Comparison of ENCODE assay signal across 1 cellular context in the genomic region with DNA sequence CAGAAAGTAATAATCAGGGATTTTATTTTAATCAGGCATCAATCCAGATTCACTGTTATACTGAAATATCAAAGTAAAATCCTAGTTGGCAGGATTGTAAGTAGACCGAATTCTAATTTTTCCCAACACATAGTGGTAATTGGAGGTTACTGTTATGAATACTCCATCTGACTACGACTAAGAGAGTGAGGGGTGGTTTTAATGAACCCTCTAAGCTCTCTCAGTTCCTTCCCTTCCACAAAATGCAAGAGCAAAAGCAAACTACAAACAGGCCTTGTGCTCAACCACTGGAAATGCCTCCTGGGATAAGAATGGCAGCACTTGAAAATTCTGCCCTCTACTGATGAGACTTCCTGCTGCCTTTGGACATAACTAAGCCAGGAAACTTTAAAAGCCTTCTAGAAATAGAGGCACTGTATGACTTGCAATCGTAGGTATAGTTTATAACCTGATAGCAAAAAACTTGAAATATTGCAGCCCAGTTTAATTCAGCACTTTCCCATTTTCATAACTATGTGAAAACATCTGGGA.
TF ChIP-seq lines count a peak whose summit lies in the region.

No MANE protein-coding gene starts in this region.

TF ChIP-seq in GM23338, 12 proteins besides CTCF, POLR2A, EP300 and RAD21 (continued from another document):
- TF ChIP-seq, protein P1, sequence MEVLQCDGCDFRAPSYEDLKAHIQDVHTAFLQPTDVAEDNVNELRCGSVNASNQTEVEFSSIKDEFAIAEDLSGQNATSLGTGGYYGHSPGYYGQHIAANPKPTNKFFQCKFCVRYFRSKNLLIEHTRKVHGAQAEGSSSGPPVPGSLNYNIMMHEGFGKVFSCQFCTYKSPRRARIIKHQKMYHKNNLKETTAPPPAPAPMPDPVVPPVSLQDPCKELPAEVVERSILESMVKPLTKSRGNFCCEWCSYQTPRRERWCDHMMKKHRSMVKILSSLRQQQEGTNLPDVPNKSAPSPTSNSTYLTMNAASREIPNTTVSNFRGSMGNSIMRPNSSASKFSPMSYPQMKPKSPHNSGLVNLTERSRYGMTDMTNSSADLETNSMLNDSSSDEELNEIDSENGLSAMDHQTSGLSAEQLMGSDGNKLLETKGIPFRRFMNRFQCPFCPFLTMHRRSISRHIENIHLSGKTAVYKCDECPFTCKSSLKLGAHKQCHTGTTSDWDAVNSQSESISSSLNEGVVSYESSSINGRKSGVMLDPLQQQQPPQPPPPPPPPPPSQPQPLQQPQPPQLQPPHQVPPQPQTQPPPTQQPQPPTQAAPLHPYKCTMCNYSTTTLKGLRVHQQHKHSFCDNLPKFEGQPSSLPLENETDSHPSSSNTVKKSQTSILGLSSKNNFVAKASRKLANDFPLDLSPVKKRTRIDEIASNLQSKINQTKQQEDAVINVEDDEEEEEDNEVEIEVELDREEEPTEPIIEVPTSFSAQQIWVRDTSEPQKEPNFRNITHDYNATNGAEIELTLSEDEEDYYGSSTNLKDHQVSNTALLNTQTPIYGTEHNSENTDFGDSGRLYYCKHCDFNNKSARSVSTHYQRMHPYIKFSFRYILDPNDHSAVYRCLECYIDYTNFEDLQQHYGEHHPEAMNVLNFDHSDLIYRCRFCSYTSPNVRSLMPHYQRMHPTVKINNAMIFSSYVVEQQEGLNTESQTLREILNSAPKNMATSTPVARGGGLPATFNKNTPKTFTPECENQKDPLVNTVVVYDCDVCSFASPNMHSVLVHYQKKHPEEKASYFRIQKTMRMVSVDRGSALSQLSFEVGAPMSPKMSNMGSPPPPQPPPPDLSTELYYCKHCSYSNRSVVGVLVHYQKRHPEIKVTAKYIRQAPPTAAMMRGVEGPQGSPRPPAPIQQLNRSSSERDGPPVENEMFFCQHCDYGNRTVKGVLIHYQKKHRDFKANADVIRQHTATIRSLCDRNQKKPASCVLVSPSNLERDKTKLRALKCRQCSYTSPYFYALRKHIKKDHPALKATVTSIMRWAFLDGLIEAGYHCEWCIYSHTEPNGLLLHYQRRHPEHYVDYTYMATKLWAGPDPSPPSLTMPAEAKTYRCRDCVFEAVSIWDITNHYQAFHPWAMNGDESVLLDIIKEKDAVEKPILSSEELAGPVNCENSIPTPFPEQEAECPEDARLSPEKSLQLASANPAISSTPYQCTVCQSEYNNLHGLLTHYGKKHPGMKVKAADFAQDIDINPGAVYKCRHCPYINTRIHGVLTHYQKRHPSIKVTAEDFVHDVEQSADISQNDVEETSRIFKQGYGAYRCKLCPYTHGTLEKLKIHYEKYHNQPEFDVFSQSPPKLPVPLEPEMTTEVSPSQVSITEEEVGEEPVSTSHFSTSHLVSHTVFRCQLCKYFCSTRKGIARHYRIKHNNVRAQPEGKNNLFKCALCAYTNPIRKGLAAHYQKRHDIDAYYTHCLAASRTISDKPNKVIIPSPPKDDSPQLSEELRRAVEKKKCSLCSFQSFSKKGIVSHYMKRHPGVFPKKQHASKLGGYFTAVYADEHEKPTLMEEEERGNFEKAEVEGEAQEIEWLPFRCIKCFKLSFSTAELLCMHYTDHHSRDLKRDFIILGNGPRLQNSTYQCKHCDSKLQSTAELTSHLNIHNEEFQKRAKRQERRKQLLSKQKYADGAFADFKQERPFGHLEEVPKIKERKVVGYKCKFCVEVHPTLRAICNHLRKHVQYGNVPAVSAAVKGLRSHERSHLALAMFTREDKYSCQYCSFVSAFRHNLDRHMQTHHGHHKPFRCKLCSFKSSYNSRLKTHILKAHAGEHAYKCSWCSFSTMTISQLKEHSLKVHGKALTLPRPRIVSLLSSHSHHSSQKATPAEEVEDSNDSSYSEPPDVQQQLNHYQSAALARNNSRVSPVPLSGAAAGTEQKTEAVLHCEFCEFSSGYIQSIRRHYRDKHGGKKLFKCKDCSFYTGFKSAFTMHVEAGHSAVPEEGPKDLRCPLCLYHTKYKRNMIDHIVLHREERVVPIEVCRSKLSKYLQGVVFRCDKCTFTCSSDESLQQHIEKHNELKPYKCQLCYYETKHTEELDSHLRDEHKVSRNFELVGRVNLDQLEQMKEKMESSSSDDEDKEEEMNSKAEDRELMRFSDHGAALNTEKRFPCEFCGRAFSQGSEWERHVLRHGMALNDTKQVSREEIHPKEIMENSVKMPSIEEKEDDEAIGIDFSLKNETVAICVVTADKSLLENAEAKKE (CRISPR knock-in tag; IDR thresholded peaks at IDR 0.05) = no peak
- TF ChIP-seq, protein P2, sequence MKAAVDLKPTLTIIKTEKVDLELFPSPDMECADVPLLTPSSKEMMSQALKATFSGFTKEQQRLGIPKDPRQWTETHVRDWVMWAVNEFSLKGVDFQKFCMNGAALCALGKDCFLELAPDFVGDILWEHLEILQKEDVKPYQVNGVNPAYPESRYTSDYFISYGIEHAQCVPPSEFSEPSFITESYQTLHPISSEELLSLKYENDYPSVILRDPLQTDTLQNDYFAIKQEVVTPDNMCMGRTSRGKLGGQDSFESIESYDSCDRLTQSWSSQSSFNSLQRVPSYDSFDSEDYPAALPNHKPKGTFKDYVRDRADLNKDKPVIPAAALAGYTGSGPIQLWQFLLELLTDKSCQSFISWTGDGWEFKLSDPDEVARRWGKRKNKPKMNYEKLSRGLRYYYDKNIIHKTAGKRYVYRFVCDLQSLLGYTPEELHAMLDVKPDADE (IDR thresholded peaks at IDR 0.05) = no peak
